ENCODE assay signal across 22 cellular contexts in genomic region chr19:48274938-48275337, GRCh38. TPM values are rescaled to one million over a fixed set of nuclear protein-coding genes. Genes with fewer than 3 reads are reported as not detected.
"Had no signal": no experiment of that assay in that cellular context is flagged by ENCODE, and none has a peak within 500 bp of the region (broad histone marks: within the 10 kb centered on the region; RNA-seq: fewer than 3 reads in every experiment).

No MANE protein-coding gene starts in this region.

- H3K27ac ChIP-seq: ascending aorta had no signal

- H3K4me3 Mint-ChIP-seq: activated CD8-positive, alpha-beta memory T cell treated with anti-CD3 and anti-CD28 coated beads, Interleukin-2, amount 10 ng/mL, durations not matched to agents 7 days and 5 days; activated naive CD8-positive, alpha-beta T cell treated with anti-CD3 and anti-CD28 coated beads, Interleukin-2, amount 50 U/mL, for 24 hours; activated T-cell treated with anti-CD3 and anti-CD28 coated beads, Interleukin-2, amount 50 U/mL, for 24 hours; activated T-helper 1 cell treated with anti-CD3 and anti-CD28 coated beads, Interleukin-12 subunit alpha, Interleukin-12 subunit beta, Interleukin-2, Interleukin-4 antibody, amounts not matched to agents 30 ng/mL and 10 ng/mL and 1 ng/mL, durations not matched to agents 14 hours and 24 hours and 36 hours; brain; T-helper 17 cell; WTC11 had no signal

- FAIRE-seq: RCC 7860 had no signal

- H3K27me3 ChIP-seq: ascending aorta had no signal

- DNase-seq: activated CD4-positive, alpha-beta T cell treated with anti-CD3 and anti-CD28 coated beads for 48 hours; activated CD4-positive, alpha-beta T cell treated with anti-CD3 and anti-CD28 coated beads, Interleukin-2, amount 50 U/mL, for 4 hours; activated CD8-positive, alpha-beta memory T cell treated with anti-CD3 and anti-CD28 coated beads, Interleukin-2, amount 10 ng/mL, durations not matched to agents 7 days and 5 days; activated naive CD4-positive, alpha-beta T cell treated with Interleukin-2 at 50 U/mL for 16 hours; activated naive CD8-positive, alpha-beta T cell treated with anti-CD3 and anti-CD28 coated beads, Interleukin-2, amount 50 U/mL, for 24 hours; activated T-cell treated with anti-CD3 and anti-CD28 coated beads, Interleukin-2, amount 50 U/mL, for 24 hours; amniotic stem cell; Karpas-422; NCI-H1105 treated with DMSO at 0.1 percent for 48 hours; NCI-H1436 treated with DMSO at 0.1 percent for 48 hours; NCI-H187; NCI-H2081; NCI-H524; SHP77 treated with DMSO at 0.1 percent for 48 hours; T-helper 17 cell; T-helper 9 cell had no signal

- H3K4me3 ChIP-seq: ascending aorta had no signal

- H3K27ac Mint-ChIP-seq: activated CD8-positive, alpha-beta memory T cell treated with anti-CD3 and anti-CD28 coated beads, Interleukin-2, amount 10 ng/mL, durations not matched to agents 7 days and 5 days; activated naive CD4-positive, alpha-beta T cell treated with anti-CD3 and anti-CD28 coated beads, Interleukin-2, amount 50 U/mL, for 72 hours; activated naive CD8-positive, alpha-beta T cell treated with anti-CD3 and anti-CD28 coated beads, Interleukin-2, amount 50 U/mL, for 24 hours; activated T-cell treated with anti-CD3 and anti-CD28 coated beads, Interleukin-2, amount 50 U/mL, for 24 hours; activated T-helper 1 cell treated with anti-CD3 and anti-CD28 coated beads, Interleukin-12 subunit alpha, Interleukin-12 subunit beta, Interleukin-2, Interleukin-4 antibody, amounts not matched to agents 30 ng/mL and 10 ng/mL and 1 ng/mL, durations not matched to agents 14 hours and 24 hours and 36 hours; brain; T-helper 17 cell; WTC11 had no signal

- H3K36me3 Mint-ChIP-seq: activated CD8-positive, alpha-beta memory T cell treated with anti-CD3 and anti-CD28 coated beads, Interleukin-2, amount 10 ng/mL, durations not matched to agents 7 days and 5 days; activated naive CD4-positive, alpha-beta T cell treated with anti-CD3 and anti-CD28 coated beads, Interleukin-2, amount 50 U/mL, for 72 hours had no signal

- H3K9me3 Mint-ChIP-seq: activated naive CD4-positive, alpha-beta T cell treated with anti-CD3 and anti-CD28 coated beads, Interleukin-2, amount 50 U/mL, for 72 hours; activated naive CD8-positive, alpha-beta T cell treated with anti-CD3 and anti-CD28 coated beads, Interleukin-2, amount 50 U/mL, for 24 hours; activated T-cell treated with anti-CD3 and anti-CD28 coated beads, Interleukin-2, amount 50 U/mL, for 24 hours; activated T-helper 1 cell treated with anti-CD3 and anti-CD28 coated beads, Interleukin-12 subunit alpha, Interleukin-12 subunit beta, Interleukin-2, Interleukin-4 antibody, amounts not matched to agents 30 ng/mL and 10 ng/mL and 1 ng/mL, durations not matched to agents 14 hours and 24 hours and 36 hours had no signal

- ATAC-seq: activated CD8-positive, alpha-beta memory T cell treated with anti-CD3 and anti-CD28 coated beads, Interleukin-2, amount 10 ng/mL, durations not matched to agents 7 days and 5 days; activated naive CD4-positive, alpha-beta T cell treated with anti-CD3 and anti-CD28 coated beads, Interleukin-2, amount 50 U/mL, for 72 hours; activated naive CD8-positive, alpha-beta T cell treated with anti-CD3 and anti-CD28 coated beads, Interleukin-2, amount 50 U/mL, for 24 hours; T-helper 17 cell; WTC11 had no signal

- H3K36me3 ChIP-seq: ascending aorta had no signal

- H3K9me3 ChIP-seq: ascending aorta had no signal

RNA-seq across cellular contexts. Expression of gene ZNF114, which starts 5.1 kb away (rescaled TPM):
- total RNA-seq: ascending aorta, T-helper 17 cell had no signal
